2 cellular contexts compared by ENCODE assay signal in genomic region chr11:14358729-14359439, GRCh38.
TF ChIP-seq lines count a peak whose summit lies in the region.

TSS of gene RRAS2 (minus strand) at chr11:14359183. CDS start at chr11:14358870, 313 bp downstream.

TF ChIP-seq in HEK293, 187 proteins besides CTCF, POLR2A, EP300 and RAD21 (continued from another document):
- TF ChIP-seq ZBTB11 (tag by site-specific recombination; conservative IDR thresholded peaks at IDR 0.05; ENCODE audit: low read depth) (peak; percentile 30; the same call in 1 of the 2 replicates), ZNF112 (tag by site-specific recombination; IDR thresholded peaks at IDR 0.05) (no peak), ZSCAN18 (tag by site-specific recombination; IDR thresholded peaks at IDR 0.05) (no peak), ZFHX2 (tag by site-specific recombination; conservative IDR thresholded peaks at IDR 0.05) (peak; percentile 80), IKZF3 (tag by site-specific recombination; IDR thresholded peaks at IDR 0.05) (no peak), SP3 (tag by site-specific recombination; IDR thresholded peaks at IDR 0.05) (peak; percentile 41; the same call in 1 of the 2 replicates), ZBTB48 (tag by site-specific recombination; IDR thresholded peaks at IDR 0.05) (0 out of 2 replicates have a peak, but pooled peaks have one; percentile 62), MEIS1 (CRISPR knock-in tag; IDR thresholded peaks at IDR 0.05; ENCODE audit: borderline replicate concordance) (peak; percentile 18; the same call in 1 of the 2 replicates), REST (tag by site-specific recombination; IDR thresholded peaks at IDR 0.05) (no peak), KLF9 (tag by site-specific recombination; IDR thresholded peaks at IDR 0.05; ENCODE audit: low read depth) (peak; percentile 76), GLIS2 (tag by site-specific recombination; IDR thresholded peaks at IDR 0.05) (peak; percentile 86), KLF10 (tag by site-specific recombination; IDR thresholded peaks at IDR 0.05) (peak; percentile 66; the same call in 1 of the 2 replicates), GLI4 (tag by site-specific recombination; IDR thresholded peaks at IDR 0.05) (no peak), GLIS1 (tag by site-specific recombination; IDR thresholded peaks at IDR 0.05) (peak; percentile 49), ZBTB8A (tag by site-specific recombination; IDR thresholded peaks at IDR 0.05) (peak; percentile 47), EGR2 (tag by site-specific recombination; IDR thresholded peaks at IDR 0.05; ENCODE audit: low read depth) (peak; percentile 67)

TF ChIP-seq in WTC11, 78 proteins besides CTCF, POLR2A, EP300 and RAD21 (continued from another document):
- TF ChIP-seq ARID4B (CRISPR knock-in tag; IDR thresholded peaks at IDR 0.05; ENCODE audit: borderline replicate concordance) (peak; percentile 73; the same call in 1 of the 2 replicates), ZSCAN18 (CRISPR knock-in tag; IDR thresholded peaks at IDR 0.05) (no peak), MAX (CRISPR knock-in tag; IDR thresholded peaks at IDR 0.05) (peak; percentile 56; the same call in 1 of the 2 replicates), FOXP4 (CRISPR knock-in tag; IDR thresholded peaks at IDR 0.05) (no peak), SP1 (CRISPR knock-in tag; conservative IDR thresholded peaks at IDR 0.05) (peak; percentile 75)
